ENCODE assay signal across 18 cellular contexts in genomic region chr13:93786846-93787245, GRCh38.
"Had no signal": no experiment of that assay in that cellular context is flagged by ENCODE, and none has a peak within 500 bp of the region (broad histone marks: within the 10 kb centered on the region; RNA-seq: fewer than 3 reads in every experiment).

No MANE protein-coding gene starts in this region.

- H3K4me2 ChIP-seq: hepatocyte, smooth muscle cell had no signal

- H3K27ac ChIP-seq: adrenal gland, dorsolateral prefrontal cortex, foreskin keratinocyte, hepatocyte, stomach, vagina, WERI-Rb-1 had no signal

- H3K4me3 ChIP-seq: adrenal gland, dorsolateral prefrontal cortex, hepatocyte, lung, smooth muscle cell, stomach, vagina had no signal

- H3K4me1 ChIP-seq: adrenal gland, foreskin keratinocyte, stomach, vagina had no signal

- H3K27me3 ChIP-seq: adrenal gland, dorsolateral prefrontal cortex, foreskin keratinocyte, hepatocyte, stomach, vagina had no signal

- FAIRE-seq: astrocyte, colon, kidney had no signal

- H3K9me3 ChIP-seq: adrenal gland, stomach, vagina had no signal

- H3K36me3 ChIP-seq: adrenal gland, stomach, vagina had no signal

- H2AFZ ChIP-seq: hepatocyte had no signal

- DNase-seq: activated CD4-positive, alpha-beta T cell treated with anti-CD3 and anti-CD28 coated beads for 1 hour; activated CD4-positive, alpha-beta T cell treated with anti-CD3 and anti-CD28 coated beads, Interleukin-2, amount 50 U/mL, for 4 hours; activated effector memory CD4-positive, alpha-beta T cell treated with anti-CD3 and anti-CD28 coated beads, Interleukin-2, amount 50 U/mL, for 16 hours; activated T-cell treated with anti-CD3 and anti-CD28 coated beads, Interleukin-2, amount 50 U/mL, for 72 hours; adrenal gland; dorsolateral prefrontal cortex; foreskin keratinocyte; kidney; stimulated activated CD4-positive, alpha-beta T cell treated with anti-CD3 and anti-CD28 coated beads, Interleukin-4, amount 100 ng/mL, for 1 hour; stomach; trophoblast cell; WERI-Rb-1 had no signal
